Comparison of ENCODE assay signal across 16 cellular contexts in genomic region chr1:159239551-159240220, GRCh38. TPM values are rescaled to one million over a fixed set of nuclear protein-coding genes. Genes with fewer than 3 reads are reported as not detected.
DNase-seq lines count a peak whose midpoint lies in the region; ATAC-seq, FAIRE-seq and TF ChIP-seq lines count a peak whose summit lies in the region.
"Had no signal": no experiment of that assay in that cellular context is flagged by ENCODE, and none has a peak within 500 bp of the region (broad histone marks: within the 10 kb centered on the region; RNA-seq: fewer than 3 reads in every experiment).

No MANE protein-coding gene starts in this region.

- dilution Hi-C loops in keratinocyte (cut with MboI; ENCODE audit: extremely low pct_ligation_motif_present, low sequenced_read_pairs): no loop called here

- ATAC-seq in GM21528 (IDR thresholded peaks at IDR 0.05; ENCODE audit: low FRiP score, unreplicated experiment) (peak; percentile 92), HG03280 (IDR thresholded peaks at IDR 0.05; ENCODE audit: unreplicated experiment) (peak; percentile 80), aorta (ENCODE audit: low FRiP score) (no peak)

- peak; percentile 79 for FAIRE-seq in keratinocyte (lab: Jason Lieb, UNC)

- H3K27me3 ChIP-seq in keratinocyte (ENCODE audit: control insufficient read depth, extremely low read depth, insufficient read depth, low read length): no peaks in the 10 kb centered on the region
- peaks cover 0 to 2% of the 10 kb centered on the region in 2 donors for H3K27me3 ChIP-seq in aorta (ENCODE audit: control insufficient read depth in 1 of 2, insufficient read depth in 2 of 2, low read length in 1 of 2)
- H3K27me3 ChIP-seq: hepatocyte had no signal

- H3K4me1 ChIP-seq in keratinocyte (ENCODE audit: control insufficient read depth, extremely low read depth, insufficient read depth, low read length) (peaks cover 12% of the 10 kb centered on the region), aorta (ENCODE audit: control insufficient read depth in 1 of 2, insufficient read depth in 2 of 2, low read length in 2 of 2) (no peaks in the 10 kb centered on the region)

- no peaks in the 10 kb centered on the region for H3K36me3 ChIP-seq in keratinocyte (ENCODE audit: control insufficient read depth in 2 of 2, extremely low read depth in 1 of 2, insufficient read depth in 2 of 2, low read length in 2 of 2)
- no peaks in the 10 kb centered on the region for H3K36me3 ChIP-seq in aorta (ENCODE audit: control insufficient read depth in 1 of 2, insufficient read depth in 2 of 2, low read length in 1 of 2)

- peak overlapping the region; percentile 58 for H2AFZ ChIP-seq in keratinocyte (ENCODE audit: control insufficient read depth, low read length)
- H2AFZ ChIP-seq: hepatocyte, PC-9 had no signal

- whole genome bisulfite sequencing in aorta, 2 donors: 48 to 59% methylated on average over 4 of the region's 4 CpGs

- peak overlapping the region; percentile 7 for H3K4me2 ChIP-seq in keratinocyte (ENCODE audit: control insufficient read depth, extremely low read depth, insufficient read depth, low read depth, low read length)
- H3K4me2 ChIP-seq: hepatocyte, PC-9 had no signal

- H3K9me1 ChIP-seq in keratinocyte (ENCODE audit: control insufficient read depth, extremely low read depth, insufficient read depth, low read length): no peaks in the 10 kb centered on the region

- peak; percentile 47 for DNase-seq in DMS53 (lab: John Stamatoyannopoulos, UW)
- no peak for DNase-seq in DMS53 treated with DMSO at 0.1 percent for 48 hours (lab: John Stamatoyannopoulos, UW; ENCODE audit: unreplicated experiment)
- DNase-seq in keratinocyte (ENCODE audit: low read depth, low spot score): no peak
- DNase-seq in aorta: no peak
- no peak for DNase-seq in activated CD4-positive, CD25-positive, alpha-beta regulatory T cell (lab: John Stamatoyannopoulos, UW)
- DNase-seq in substantia nigra (lab: John Stamatoyannopoulos, UW): no peak
- DNase-seq: DND-41, HCEC 1CT, NCI-H1048, PC-9 had no signal

- H3K27ac ChIP-seq in keratinocyte (ENCODE audit: control insufficient read depth, insufficient read depth, low read length): no peak overlapping the region
- no peak overlapping the region for H3K27ac ChIP-seq in aorta (ENCODE audit: low read depth in 1 of 2, low read length in 2 of 2)
- no peak overlapping the region for H3K27ac ChIP-seq in substantia nigra (ENCODE audit: low read depth, low read length, poor library complexity, severe bottlenecking)
- H3K27ac ChIP-seq: 22Rv1, hepatocyte, PC-9, VCaP had no signal

- no peaks in the 10 kb centered on the region for H4K20me1 ChIP-seq in keratinocyte (ENCODE audit: control insufficient read depth, extremely low read depth, insufficient read depth, low read length)

- H3K9ac ChIP-seq in keratinocyte (ENCODE audit: control insufficient read depth, extremely low read depth, insufficient read depth, low read length): no peak overlapping the region

- no peak for TF ChIP-seq CTCF in keratinocyte (optimal IDR thresholded peaks at IDR 0.05 in 1 of 3, IDR thresholded peaks at IDR 0.05 in 1 of 3, conservative IDR thresholded peaks at IDR 0.05 in 1 of 3; ENCODE audit: extremely low read depth in 1 of 3, insufficient read depth in 2 of 3, low read length in 3 of 3)

- intact Hi-C loops in aorta (cut with DNase I): no loop called here

- H3K79me2 ChIP-seq in keratinocyte (ENCODE audit: control insufficient read depth, insufficient read depth, low read length): no peaks in the 10 kb centered on the region
- H3K79me2 ChIP-seq: hepatocyte had no signal

- H3K9me3 ChIP-seq in keratinocyte (ENCODE audit: control insufficient read depth, low read depth, low read length) (no peaks in the 10 kb centered on the region), aorta (ENCODE audit: control insufficient read depth, low read length) (no peaks in the 10 kb centered on the region)

- H3K4me3 ChIP-seq in keratinocyte (ENCODE audit: control insufficient read depth in 2 of 3, extremely low read depth in 1 of 3, insufficient read depth in 2 of 3, low read depth in 1 of 3, low read length in 3 of 3) (no peak overlapping the region), aorta (ENCODE audit: low read length in 2 of 2) (no peak overlapping the region)
- H3K4me3 ChIP-seq: hepatocyte, PC-9 had no signal

RNA-seq across cellular contexts. Expression of gene ACKR1, which starts 35.0 kb away (rescaled TPM):
- polyA plus RNA-seq in keratinocyte: not detected in 3 replicates
- polyA plus RNA-seq in keratinocyte (2011; ENCODE audit: low read depth): not detected
- polyA plus RNA-seq in keratinocyte (2011; cell fraction: cytosol; rRNA removed): not detected in 2 replicates
- polyA plus RNA-seq in keratinocyte (2011; cell fraction: nucleus; rRNA removed): not detected in 2 replicates
- not detected in 2 replicates for polyA plus RNA-seq in keratinocyte (2012; ENCODE audit: low replicate concordance)
- not detected in 3 replicates for polyA minus RNA-seq in keratinocyte
- polyA minus RNA-seq in keratinocyte (2011; cell fraction: cytosol; rRNA and poly(A)+ RNA removed): not detected
- polyA minus RNA-seq in keratinocyte (2011; cell fraction: nucleus; rRNA and poly(A)+ RNA removed): not detected in 2 replicates
- total RNA-seq in aorta: 100 to 1,000 TPM; 153 to 226 TPM
- 1 to 10 TPM; 1.4 TPM for polyA plus RNA-seq in aorta
- total RNA-seq: hepatocyte, mononuclear cell, PC-9 had no signal
- polyA plus RNA-seq: hepatocyte had no signal
